ENCODE assay signal across 2 cellular contexts in the genomic region with DNA sequence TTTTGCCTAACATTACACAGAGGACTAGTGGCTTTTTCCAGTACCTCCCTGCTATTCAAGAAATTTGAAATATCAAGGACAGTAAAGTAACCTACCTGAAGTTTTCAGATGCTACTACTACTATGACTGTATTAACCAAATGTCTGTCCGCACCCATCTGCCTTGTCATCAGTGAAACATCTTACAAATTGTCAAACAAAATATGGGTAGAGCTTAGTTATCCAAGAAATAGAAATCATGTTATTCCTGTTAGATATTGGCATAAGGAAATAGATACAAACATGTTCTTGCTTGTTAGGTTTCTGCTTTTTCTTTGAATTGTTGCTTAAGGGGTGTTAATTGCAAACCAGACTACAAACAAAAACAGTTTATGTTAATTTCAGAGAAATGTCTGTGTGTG.
TF ChIP-seq lines count a peak whose summit lies in the region.

No MANE protein-coding gene starts in this region.

TF ChIP-seq in SK-N-SH, 30 proteins besides CTCF, POLR2A, EP300 and RAD21 (continued from another document):
- TF ChIP-seq, protein P1, sequence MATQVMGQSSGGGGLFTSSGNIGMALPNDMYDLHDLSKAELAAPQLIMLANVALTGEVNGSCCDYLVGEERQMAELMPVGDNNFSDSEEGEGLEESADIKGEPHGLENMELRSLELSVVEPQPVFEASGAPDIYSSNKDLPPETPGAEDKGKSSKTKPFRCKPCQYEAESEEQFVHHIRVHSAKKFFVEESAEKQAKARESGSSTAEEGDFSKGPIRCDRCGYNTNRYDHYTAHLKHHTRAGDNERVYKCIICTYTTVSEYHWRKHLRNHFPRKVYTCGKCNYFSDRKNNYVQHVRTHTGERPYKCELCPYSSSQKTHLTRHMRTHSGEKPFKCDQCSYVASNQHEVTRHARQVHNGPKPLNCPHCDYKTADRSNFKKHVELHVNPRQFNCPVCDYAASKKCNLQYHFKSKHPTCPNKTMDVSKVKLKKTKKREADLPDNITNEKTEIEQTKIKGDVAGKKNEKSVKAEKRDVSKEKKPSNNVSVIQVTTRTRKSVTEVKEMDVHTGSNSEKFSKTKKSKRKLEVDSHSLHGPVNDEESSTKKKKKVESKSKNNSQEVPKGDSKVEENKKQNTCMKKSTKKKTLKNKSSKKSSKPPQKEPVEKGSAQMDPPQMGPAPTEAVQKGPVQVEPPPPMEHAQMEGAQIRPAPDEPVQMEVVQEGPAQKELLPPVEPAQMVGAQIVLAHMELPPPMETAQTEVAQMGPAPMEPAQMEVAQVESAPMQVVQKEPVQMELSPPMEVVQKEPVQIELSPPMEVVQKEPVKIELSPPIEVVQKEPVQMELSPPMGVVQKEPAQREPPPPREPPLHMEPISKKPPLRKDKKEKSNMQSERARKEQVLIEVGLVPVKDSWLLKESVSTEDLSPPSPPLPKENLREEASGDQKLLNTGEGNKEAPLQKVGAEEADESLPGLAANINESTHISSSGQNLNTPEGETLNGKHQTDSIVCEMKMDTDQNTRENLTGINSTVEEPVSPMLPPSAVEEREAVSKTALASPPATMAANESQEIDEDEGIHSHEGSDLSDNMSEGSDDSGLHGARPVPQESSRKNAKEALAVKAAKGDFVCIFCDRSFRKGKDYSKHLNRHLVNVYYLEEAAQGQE (IDR thresholded peaks at IDR 0.05; ENCODE audit: low read depth, low read length) = no peak
- no peak for TF ChIP-seq NRF1 (IDR thresholded peaks at IDR 0.05; ENCODE audit: low read depth, low read length)
- no peak for TF ChIP-seq JUND (IDR thresholded peaks at IDR 0.05)

TF ChIP-seq in SK-N-SH treated with all-trans-retinoic acid at 6 μM for 48 hours, 23 proteins besides CTCF, POLR2A, EP300 and RAD21 (continued from another document):
- TF ChIP-seq, protein P2, sequence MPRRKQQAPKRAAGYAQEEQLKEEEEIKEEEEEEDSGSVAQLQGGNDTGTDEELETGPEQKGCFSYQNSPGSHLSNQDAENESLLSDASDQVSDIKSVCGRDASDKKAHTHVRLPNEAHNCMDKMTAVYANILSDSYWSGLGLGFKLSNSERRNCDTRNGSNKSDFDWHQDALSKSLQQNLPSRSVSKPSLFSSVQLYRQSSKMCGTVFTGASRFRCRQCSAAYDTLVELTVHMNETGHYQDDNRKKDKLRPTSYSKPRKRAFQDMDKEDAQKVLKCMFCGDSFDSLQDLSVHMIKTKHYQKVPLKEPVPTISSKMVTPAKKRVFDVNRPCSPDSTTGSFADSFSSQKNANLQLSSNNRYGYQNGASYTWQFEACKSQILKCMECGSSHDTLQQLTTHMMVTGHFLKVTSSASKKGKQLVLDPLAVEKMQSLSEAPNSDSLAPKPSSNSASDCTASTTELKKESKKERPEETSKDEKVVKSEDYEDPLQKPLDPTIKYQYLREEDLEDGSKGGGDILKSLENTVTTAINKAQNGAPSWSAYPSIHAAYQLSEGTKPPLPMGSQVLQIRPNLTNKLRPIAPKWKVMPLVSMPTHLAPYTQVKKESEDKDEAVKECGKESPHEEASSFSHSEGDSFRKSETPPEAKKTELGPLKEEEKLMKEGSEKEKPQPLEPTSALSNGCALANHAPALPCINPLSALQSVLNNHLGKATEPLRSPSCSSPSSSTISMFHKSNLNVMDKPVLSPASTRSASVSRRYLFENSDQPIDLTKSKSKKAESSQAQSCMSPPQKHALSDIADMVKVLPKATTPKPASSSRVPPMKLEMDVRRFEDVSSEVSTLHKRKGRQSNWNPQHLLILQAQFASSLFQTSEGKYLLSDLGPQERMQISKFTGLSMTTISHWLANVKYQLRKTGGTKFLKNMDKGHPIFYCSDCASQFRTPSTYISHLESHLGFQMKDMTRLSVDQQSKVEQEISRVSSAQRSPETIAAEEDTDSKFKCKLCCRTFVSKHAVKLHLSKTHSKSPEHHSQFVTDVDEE (CRISPR knock-in tag; IDR thresholded peaks at IDR 0.05) = no peak
